8 cellular contexts compared by ENCODE assay signal in the genomic region with DNA sequence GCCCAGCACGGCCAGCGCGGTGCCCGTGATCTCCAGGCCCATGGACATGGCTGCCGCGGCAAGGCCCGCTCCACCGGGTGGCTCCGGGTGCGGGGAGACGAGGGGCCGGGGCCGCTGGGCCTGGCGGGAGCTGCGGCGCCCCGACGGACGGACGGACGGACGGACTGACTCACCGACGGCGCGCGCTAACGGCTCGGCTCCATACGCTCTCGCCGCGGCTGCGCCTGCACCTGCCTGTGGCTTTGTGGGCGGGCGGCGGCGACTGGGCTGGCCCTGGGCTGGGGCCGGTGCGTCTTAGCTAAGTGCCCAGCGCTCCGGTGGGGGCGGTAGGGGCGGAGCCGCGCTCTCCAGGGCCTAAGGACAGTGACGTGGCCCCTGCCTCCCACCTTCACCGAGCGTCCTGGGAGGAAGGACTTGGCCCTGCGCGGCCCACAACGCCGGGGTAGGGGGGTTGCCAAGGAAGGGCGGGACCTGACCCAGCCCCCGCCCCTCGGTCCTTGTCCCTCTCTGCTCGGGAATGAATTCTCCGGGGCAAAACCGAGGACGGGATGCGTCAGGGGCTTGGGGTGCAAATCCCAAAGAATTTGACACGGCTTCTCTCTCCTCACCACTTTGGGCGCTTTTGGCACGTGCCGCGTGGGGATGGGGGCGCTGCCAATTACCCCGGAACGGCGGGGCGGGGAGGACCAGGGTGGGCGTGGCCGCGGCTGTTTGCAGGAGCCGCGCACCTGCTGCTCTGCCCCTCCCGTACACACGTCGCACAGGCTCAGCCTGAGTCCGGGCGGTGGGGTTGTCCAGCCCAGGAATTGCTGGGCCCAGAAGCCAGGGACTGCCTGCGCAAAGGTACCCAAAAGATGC. TPM values are rescaled to one million over a fixed set of nuclear protein-coding genes. Genes with fewer than 3 reads are reported as not detected.
A peak's percentile ranks its signal among the peaks of the same experiment; 100 is the strongest.
DNase-seq lines count a peak whose midpoint lies in the region; ATAC-seq and TF ChIP-seq lines count a peak whose summit lies in the region.

A gene with protein sequence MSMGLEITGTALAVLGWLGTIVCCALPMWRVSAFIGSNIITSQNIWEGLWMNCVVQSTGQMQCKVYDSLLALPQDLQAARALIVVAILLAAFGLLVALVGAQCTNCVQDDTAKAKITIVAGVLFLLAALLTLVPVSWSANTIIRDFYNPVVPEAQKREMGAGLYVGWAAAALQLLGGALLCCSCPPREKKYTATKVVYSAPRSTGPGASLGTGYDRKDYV (minus strand): TSS at position 269 of the 858 bp plus-strand sequence. CDS start 221 bp downstream, at position 48.

- no peak within 1 kb of the TSS for H2AFZ ChIP-seq in osteoblast (ENCODE audit: low read length)

- H3K4me2 ChIP-seq in BLaER1 (peak within 1 kb of the TSS; percentile 78), osteoblast (ENCODE audit: insufficient read depth, low read length) (peak within 1 kb of the TSS; percentile 68)

- H3K4me3 ChIP-seq in BLaER1 (peak within 1 kb of the TSS; percentile 39), SJCRH30 (no peak within 1 kb of the TSS), epithelial cell of proximal tubule (ENCODE audit: low read depth, low read length) (peak within 1 kb of the TSS; percentile 53), osteoblast (ENCODE audit: insufficient read depth, low read length) (peak within 1 kb of the TSS; percentile 60)
- peak within 1 kb of the TSS; percentile 38 for H3K4me3 ChIP-seq in Jurkat, Clone E6-1 (ENCODE audit: low read length)

- no peak within 1 kb of the TSS for H3K9ac ChIP-seq in BLaER1

- H3K27me3 ChIP-seq in BLaER1 (peaks cover 23% of the 10 kb centered on the region), SJCRH30 (no peaks in the 10 kb centered on the region), osteoblast (ENCODE audit: insufficient read depth, low read length) (peaks cover 36% of the 10 kb centered on the region)

- no peak within 1 kb of the TSS for H3K27ac ChIP-seq in BLaER1
- no peak within 1 kb of the TSS for H3K27ac ChIP-seq in SJCRH30
- H3K27ac ChIP-seq in osteoblast (ENCODE audit: low read depth, low read length): no peak within 1 kb of the TSS

- 0 out of 2 replicates have a peak, but pooled peaks cover 11% of the 10 kb centered on the region for H3K9me3 ChIP-seq in BLaER1
- H3K9me3 ChIP-seq in SJCRH30 (replicated peaks): no peaks in the 10 kb centered on the region
- H3K9me3 ChIP-seq in osteoblast (ENCODE audit: low read depth, low read length): no peaks in the 10 kb centered on the region

- H3K36me3 ChIP-seq in BLaER1 (no peaks in the 10 kb centered on the region), SJCRH30 (no peaks in the 10 kb centered on the region), osteoblast (ENCODE audit: insufficient read depth, low read length) (no peaks in the 10 kb centered on the region)

- no peak for TF ChIP-seq CTCF in epithelial cell of proximal tubule (conservative IDR thresholded peaks at IDR 0.05; ENCODE audit: low read depth, low read length)
- no peak for TF ChIP-seq CTCF in osteoblast (IDR thresholded peaks at IDR 0.05; ENCODE audit: extremely low read depth, low read depth, low read length)

- H4K20me1 ChIP-seq in BLaER1 (no peaks in the 10 kb centered on the region), osteoblast (ENCODE audit: insufficient read depth, low read length) (no peaks in the 10 kb centered on the region)

- H3K4me1 ChIP-seq in BLaER1 (peaks cover 14% of the 10 kb centered on the region), SJCRH30 (no peaks in the 10 kb centered on the region), osteoblast (ENCODE audit: insufficient read depth, low read length) (no peaks in the 10 kb centered on the region)

- ATAC-seq in HG03039 (IDR thresholded peaks at IDR 0.05; ENCODE audit: unreplicated experiment) (no peak), HG02973 (IDR thresholded peaks at IDR 0.05; ENCODE audit: unreplicated experiment) (no peak), HG03457 (IDR thresholded peaks at IDR 0.05; ENCODE audit: unreplicated experiment) (no peak)

- DNase-seq in Jurkat, Clone E6-1 (ENCODE audit: low read depth, low spot score): no peak
- DNase-seq in SJCRH30 (peak; percentile 30 to 34), epithelial cell of proximal tubule (ENCODE audit: low read depth) (no peak), osteoblast (ENCODE audit: insufficient read length, low spot score, missing footprints) (peak; percentile 27)

- H3K79me2 ChIP-seq in osteoblast (ENCODE audit: insufficient read depth, low read length): no peaks in the 10 kb centered on the region

RNA-seq across cellular contexts. Expression of the gene that starts here (rescaled TPM):
- polyA plus RNA-seq in Jurkat, Clone E6-1 (2012; ENCODE audit: insufficient read depth, insufficient read length): 1.1 TPM
- total RNA-seq in SJCRH30 (2014; rRNA removed; shearing (Covaris generic)): not detected in 2 replicates
- total RNA-seq in epithelial cell of proximal tubule (29.7 and 85.9 TPM in 2 replicates), osteoblast (not detected in 2 replicates)

Comparison
In these comparisons a context has a peak if more than half of its experiments do, and no peak if none do; other contexts are left out.
1. RNA of the gene that starts here (total RNA-seq): 29.7 to 85.9 TPM in epithelial cell of proximal tubule; not detected in SJCRH30 and not detected in osteoblast; every median in the first group is over 10 times any median in the second.
2. Peak in DNase-seq in SJCRH30; RNA of the gene not detected or under 1 TPM.
3. Peak in DNase-seq, H3K4me3 ChIP-seq and H3K4me2 ChIP-seq in osteoblast; RNA of the gene not detected or under 1 TPM.